Comparison of ENCODE assay signal across 16 cellular contexts in genomic region chr2:158965731-158966130, GRCh38. TPM values are rescaled to one million over a fixed set of nuclear protein-coding genes. Genes with fewer than 3 reads are reported as not detected.
DNase-seq lines count a peak whose midpoint lies in the region; ATAC-seq, FAIRE-seq and TF ChIP-seq lines count a peak whose summit lies in the region.
"Had no signal": no experiment of that assay in that cellular context is flagged by ENCODE, and none has a peak within 500 bp of the region (broad histone marks: within the 10 kb centered on the region; RNA-seq: fewer than 3 reads in every experiment).

No MANE protein-coding gene starts in this region.

- H2BK12ac ChIP-seq in neuronal stem cell (ENCODE audit: low read length), result no peak overlapping the region

- FAIRE-seq in GM12891 (lab: Jason Lieb, UNC), result no peak

- no peak overlapping the region for H3K27ac ChIP-seq in hepatocyte
- no peak overlapping the region for H3K27ac ChIP-seq in neuronal stem cell (replicated peaks; ENCODE audit: low read length)
- H3K27ac ChIP-seq: 22Rv1, BLaER1 had no signal

- H4K91ac ChIP-seq in neuronal stem cell (ENCODE audit: low read depth, low read length, poor library complexity), result no peak overlapping the region

- no peak overlapping the region for H3K4ac ChIP-seq in neuronal stem cell (ENCODE audit: low read length)

- H3K23ac ChIP-seq in neuronal stem cell (ENCODE audit: low read depth, low read length, poor library complexity), result no peak overlapping the region

- H3K4me3 ChIP-seq in adipocyte (ENCODE audit: low read length) (no peak overlapping the region), hepatocyte (no peak overlapping the region), neuronal stem cell (ENCODE audit: low read length in 2 of 2) (no peak overlapping the region)
- H3K4me3 ChIP-seq: BLaER1, HAP-1 had no signal

- ATAC-seq in GM21390 (IDR thresholded peaks at IDR 0.05; ENCODE audit: unreplicated experiment) (no peak), GM18519 (IDR thresholded peaks at IDR 0.05; ENCODE audit: low FRiP score, unreplicated experiment) (no peak)

- TF ChIP-seq POLR2A in GM12891 (IDR thresholded peaks at IDR 0.05; ENCODE audit: low read depth, low read length), result no peak

- H3K79me2 ChIP-seq in hepatocyte, result peaks cover 12% of the 10 kb centered on the region

- DNase-seq in NCI-H1694 (lab: John Stamatoyannopoulos, UW) (peak; percentile 28), NCI-H1694 treated with DMSO at 0.1 percent for 48 hours (lab: John Stamatoyannopoulos, UW) (no peak), adipocyte (ENCODE audit: low read depth) (peak; percentile 35), hepatocyte (ENCODE audit: low spot score) (no peak), neuronal stem cell (ENCODE audit: low spot score) (no peak), GM12891 (ENCODE audit: insufficient read length, low spot score) (no peak)
- DNase-seq: DMS153, Kasumi-1, NCI-H2029, NCI-H2171 treated with DMSO at 0.1 percent for 48 hours, NCI-H510A treated with DMSO at 0.1 percent for 48 hours had no signal

- H3K9ac ChIP-seq in adipocyte (ENCODE audit: low read length) (no peak overlapping the region), neuronal stem cell (ENCODE audit: low read depth, low read length, poor library complexity) (no peak overlapping the region)
- H3K9ac ChIP-seq: BLaER1 had no signal

- H3K9me3 ChIP-seq in adipocyte (ENCODE audit: control insufficient read depth, low read length) (no peaks in the 10 kb centered on the region), hepatocyte (ENCODE audit: low read depth) (no peaks in the 10 kb centered on the region), neuronal stem cell (replicated peaks in 1 of 2; ENCODE audit: control insufficient read depth in 2 of 2, insufficient read depth in 1 of 2, low read depth in 1 of 2, low read length in 2 of 2) (no peaks in the 10 kb centered on the region)
- H3K9me3 ChIP-seq: BLaER1, HAP-1 had no signal

- H2AFZ ChIP-seq in hepatocyte (no peak overlapping the region), neuronal stem cell (ENCODE audit: low read length) (peak overlapping the region; percentile 92)

- no peak overlapping the region for H3K18ac ChIP-seq in neuronal stem cell (ENCODE audit: low read length)

- H3K79me1 ChIP-seq in neuronal stem cell (ENCODE audit: low read depth, low read length), result no peaks in the 10 kb centered on the region

- no peak overlapping the region for H2BK120ac ChIP-seq in neuronal stem cell (ENCODE audit: low read depth, low read length)

- no peak overlapping the region for H2BK5ac ChIP-seq in neuronal stem cell (ENCODE audit: low read length)

- peak overlapping the region; percentile 3 for H3K4me2 ChIP-seq in hepatocyte
- H3K4me2 ChIP-seq in neuronal stem cell (ENCODE audit: insufficient read depth, low read length, poor library complexity, severe bottlenecking), result no peak overlapping the region
- H3K4me2 ChIP-seq: BLaER1 had no signal

- H3K4me1 ChIP-seq in adipocyte (ENCODE audit: control insufficient read depth, insufficient read depth, low read length), result peaks cover 16% of the 10 kb centered on the region
- peaks cover 12% of the 10 kb centered on the region for H3K4me1 ChIP-seq in hepatocyte (ENCODE audit: insufficient read depth)
- H3K4me1 ChIP-seq in neuronal stem cell (ENCODE audit: control insufficient read depth in 2 of 2, insufficient read depth in 1 of 2, low read depth in 1 of 2, low read length in 2 of 2), result peaks cover 6 to 21% of the 10 kb centered on the region in 2 donors

- WGBS in hepatocyte (ENCODE audit: low lambda C conversion rate, missing lambda C conversion rate), result 57% methylated on average over 3 of the region's 3 CpGs
- WGBS in neuronal stem cell (ENCODE audit: extremely low coverage in 2 of 2, insufficient read length in 2 of 2, insufficient replicate concordance in 1 of 2), 2 donors, result no CpG with 5 or more reads among the region's 3 CpGs

- no peaks in the 10 kb centered on the region for H3K27me3 ChIP-seq in adipocyte (replicated peaks; ENCODE audit: control insufficient read depth, insufficient read depth, low read length)
- H3K27me3 ChIP-seq in hepatocyte, result no peaks in the 10 kb centered on the region
- peaks cover 0 to 17% (median 8%) of the 10 kb centered on the region in 3 experiments for H3K27me3 ChIP-seq in neuronal stem cell (ENCODE audit: control insufficient read depth in 3 of 3, insufficient read depth in 3 of 3, low read depth in 1 of 3, low read length in 3 of 3)

- H3K36me3 ChIP-seq in adipocyte (ENCODE audit: control insufficient read depth, insufficient read depth, low read length, severe bottlenecking) (no peaks in the 10 kb centered on the region), hepatocyte (replicated peaks; ENCODE audit: insufficient read depth, low read depth) (no peaks in the 10 kb centered on the region), neuronal stem cell (replicated peaks in 1 of 2; ENCODE audit: control insufficient read depth in 2 of 2, insufficient read depth in 2 of 2, low read length in 2 of 2) (no peaks in the 10 kb centered on the region)
- H3K36me3 ChIP-seq: BLaER1, HAP-1 had no signal

- H3K14ac ChIP-seq in neuronal stem cell (ENCODE audit: low read length), result no peak overlapping the region

- no peaks in the 10 kb centered on the region for H4K20me1 ChIP-seq in hepatocyte (ENCODE audit: insufficient read depth, poor library complexity, severe bottlenecking)

- H2AK5ac ChIP-seq in neuronal stem cell (ENCODE audit: low read depth, low read length), result no peak overlapping the region

- H3K9me2 ChIP-seq in hepatocyte (replicated peaks; ENCODE audit: insufficient read depth), result no peaks in the 10 kb centered on the region

- no peak for TF ChIP-seq CTCF in hepatocyte (IDR thresholded peaks at IDR 0.05; ENCODE audit: poor library complexity)

- no peak overlapping the region for H4K8ac ChIP-seq in neuronal stem cell (ENCODE audit: low read depth, low read length)

- no peak overlapping the region for H2BK15ac ChIP-seq in neuronal stem cell (ENCODE audit: low read length)

TF ChIP-seq in GM12891, 5 proteins besides CTCF, POLR2A, EP300 and RAD21:
- no peak for TF ChIP-seq PAX5 (IDR thresholded peaks at IDR 0.05; ENCODE audit: insufficient read depth, low read length, severe bottlenecking)
- no peak for TF ChIP-seq TAF1 (IDR thresholded peaks at IDR 0.05; ENCODE audit: low read depth, low read length)
- no peak for TF ChIP-seq SPI1 (IDR thresholded peaks at IDR 0.05; ENCODE audit: low read depth, low read length)
- TF ChIP-seq POLR2AphosphoS5 (IDR thresholded peaks at IDR 0.05; ENCODE audit: low read depth, low read length), result no peak
- TF ChIP-seq POU2F2 (IDR thresholded peaks at IDR 0.05; ENCODE audit: low read depth, low read length), result no peak

RNA-seq across cellular contexts. Expression of gene TANC1, which starts 2.7 kb away (rescaled TPM):
- total RNA-seq in hepatocyte, result 18.5 and 20.6 TPM in 2 replicates
- polyA plus RNA-seq in hepatocyte, result 8.3 and 8.9 TPM in 2 replicates
- polyA plus RNA-seq in neuronal stem cell (2013, experiment 1 of 2), result 1.3 TPM
- polyA plus RNA-seq in neuronal stem cell (2013, experiment 2 of 2), result 1.2 TPM
- polyA plus RNA-seq in GM12891 (2012; ENCODE audit: low read depth, missing spikeins), result 0.21 TPM

Comparison
In these comparisons a context has a peak if more than half of its experiments do, and no peak if none do; other contexts are left out.
1. DNase-seq: peak in NCI-H1694 (single experiment) and adipocyte (single experiment); none in NCI-H1694 treated with DMSO at 0.1 percent for 48 hours (single experiment), hepatocyte (single experiment), neuronal stem cell (single experiment) and GM12891 (single experiment).